ENCODE assay signal across 8 cellular contexts in genomic region chr4:83548151-83548905, GRCh38. TPM values are rescaled to one million over a fixed set of nuclear protein-coding genes. Genes with fewer than 3 reads are reported as not detected.
DNase-seq lines count a peak whose midpoint lies in the region; ATAC-seq and FAIRE-seq lines count a peak whose summit lies in the region.

No MANE protein-coding gene starts in this region.

- peaks cover 13% of the 10 kb centered on the region for H3K4me1 Mint-ChIP-seq in activated naive CD8-positive, alpha-beta T cell treated with anti-CD3 and anti-CD28 coated beads for 36 hours

- no peak overlapping the region for H3K4me3 Mint-ChIP-seq in activated naive CD8-positive, alpha-beta T cell treated with anti-CD3 and anti-CD28 coated beads for 36 hours

- no peaks in the 10 kb centered on the region for H3K9me3 Mint-ChIP-seq in activated naive CD8-positive, alpha-beta T cell treated with anti-CD3 and anti-CD28 coated beads for 36 hours

- peak overlapping the region; percentile 16 for H3K27ac Mint-ChIP-seq in activated naive CD8-positive, alpha-beta T cell treated with anti-CD3 and anti-CD28 coated beads for 36 hours

- H3K27me3 Mint-ChIP-seq in activated naive CD8-positive, alpha-beta T cell treated with anti-CD3 and anti-CD28 coated beads for 36 hours = no peaks in the 10 kb centered on the region

- DNase-seq in DMS53 (lab: John Stamatoyannopoulos, UW) (peak; percentile 94), HTR-8/SVneo (ENCODE audit: insufficient read length, low spot score) (peak; percentile 53), SK-MEL-5 (ENCODE audit: low read depth, low spot score) (peak; percentile 90), iris pigment epithelial cell (ENCODE audit: low read depth) (peak; percentile 96), GM19240 (ENCODE audit: insufficient read length, low spot score) (no peak)
- DNase-seq in activated naive CD8-positive, alpha-beta T cell treated with anti-CD3 and anti-CD28 coated beads for 36 hours = peak; percentile 66
- DNase-seq in stimulated activated CD8-positive, alpha-beta memory T cell treated with anti-CD3 and anti-CD28 coated beads, Interleukin-12 subunit alpha, Interleukin-12 subunit beta, amount 100 ng/mL, for 1 hour (ENCODE audit: low read depth) = peak; percentile 36

- H3K36me3 Mint-ChIP-seq in activated naive CD8-positive, alpha-beta T cell treated with anti-CD3 and anti-CD28 coated beads for 36 hours = no peaks in the 10 kb centered on the region

- peak; percentile 9 for FAIRE-seq in HTR-8/SVneo (lab: Jason Lieb, UNC)

- in situ Hi-C loops in SK-MEL-5 (cut with HindIII; ENCODE audit: low pct_unique_long_range_greater_than_20kb, low sequenced_read_pairs) = no loop called here

- ATAC-seq in GM21576 (IDR thresholded peaks at IDR 0.05; ENCODE audit: unreplicated experiment) = peak; percentile 90

RNA-seq across cellular contexts. Expression of gene GPAT3, which starts 12.4 kb away (rescaled TPM):
- total RNA-seq in SK-MEL-5 (2014; rRNA removed; shearing (Covaris generic)) = 95.7 and 97.1 TPM in 2 replicates
- 83.5 and 93.1 TPM in 2 replicates for polyA plus RNA-seq in SK-MEL-5 (2015; cell fraction: cytosol; rRNA removed)
- 68.9 and 80.5 TPM in 2 replicates for polyA plus RNA-seq in SK-MEL-5 (2015; cell fraction: nucleus; rRNA removed)
- total RNA-seq in activated naive CD8-positive, alpha-beta T cell treated with anti-CD3 and anti-CD28 coated beads for 36 hours = 1 to 10 TPM; 2.5 to 2.8 TPM

Comparison
In these comparisons a context has a peak if more than half of its experiments do, and no peak if none do; other contexts are left out.
1. RNA of gene GPAT3, which starts 12.4 kb away (total RNA-seq): 95.7 to 97.1 TPM in SK-MEL-5; 2.5 to 2.8 TPM in activated naive CD8-positive, alpha-beta T cell treated with anti-CD3 and anti-CD28 coated beads for 36 hours; every median in the first group is over 10 times any median in the second.